Comparison of ENCODE assay signal across 7 cellular contexts in genomic region chr21:5220468-5220867, GRCh38.
DNase-seq lines count a peak whose midpoint lies in the region; ATAC-seq, FAIRE-seq and TF ChIP-seq lines count a peak whose summit lies in the region.
"Not testable (repeated sequence)": the region's sequence is repeated elsewhere in the genome, so short reads cannot be mapped to it uniquely, and the experiment has no call there.

No MANE protein-coding gene starts in this region.

- not testable (repeated sequence) for FAIRE-seq in HepG2 (lab: Jason Lieb, UNC)

- H3K9ac ChIP-seq in SU-DHL-6 (ENCODE audit: low read length); HepG2 (ENCODE audit: insufficient read depth, low read depth, low read length): not testable (repeated sequence)

- not testable (repeated sequence) for H3K4me2 ChIP-seq in OCI-LY7 (ENCODE audit: low read length); SU-DHL-6 (ENCODE audit: low read depth, low read length, poor library complexity, severe bottlenecking); HepG2 (ENCODE audit: low read depth, low read length)

- not testable (repeated sequence) for H3K4me3 Mint-ChIP-seq in HFFc6; MCF 10A (ENCODE audit: unreplicated experiment)

- H3K79me2 ChIP-seq in OCI-LY7 (ENCODE audit: insufficient read depth, low read depth, low read length); SU-DHL-6 (ENCODE audit: insufficient read depth, low read length); HepG2 (ENCODE audit: insufficient read depth, low read length): not testable (repeated sequence)

- not testable (repeated sequence) for H3K27me3 Mint-ChIP-seq in HFFc6 (ENCODE audit: insufficient read depth); MCF 10A (ENCODE audit: insufficient read depth, unreplicated experiment)

- BruUV-seq in OCI-LY7 (replicated peaks; lab: Mats Ljungman, UMichigan); MCF 10A (replicated peaks; lab: Mats Ljungman, UMichigan); HepG2 (replicated peaks; lab: Mats Ljungman, UMichigan): not testable (repeated sequence)

- H3K36me3 ChIP-seq in OCI-LY7 (ENCODE audit: insufficient read depth, low read length); SU-DHL-6 (ENCODE audit: low read length); HepG2 (replicated peaks in 1 of 2; ENCODE audit: control insufficient read depth in 1 of 2, insufficient read depth in 2 of 2, low read length in 2 of 2): not testable (repeated sequence)

- POLR2A ChIA-PET in OCI-LY7 (lab: Charles Lee); MCF 10A (lab: Yijun Ruan, JAX); HepG2 (lab: Yijun Ruan, JAX): not testable (repeated sequence)

- in situ Hi-C loops in Caki2 (cut with HindIII; ENCODE audit: low pct_unique_long_range_greater_than_20kb, low sequenced_read_pairs); HepG2 (cut with HindIII; ENCODE audit: extremely low pct_ligation_motif_present, low pct_unique_long_range_greater_than_20kb): not testable (repeated sequence)

- not testable (repeated sequence) for H3K9me2 ChIP-seq in OCI-LY7 (ENCODE audit: insufficient read depth, low read length); SU-DHL-6 (replicated peaks; ENCODE audit: insufficient read depth, low read length)

- TF ChIP-seq CTCF in HFFc6 (IDR thresholded peaks at IDR 0.05) (peak; percentile 56), LNCaP clone FGC (IDR thresholded peaks at IDR 0.05; ENCODE audit: control insufficient read depth, extremely low read depth, insufficient read depth) (peak; percentile 87), OCI-LY7 (conservative IDR thresholded peaks at IDR 0.05; ENCODE audit: low read length) (peak; percentile 38), SU-DHL-6 (IDR thresholded peaks at IDR 0.05; ENCODE audit: insufficient read depth, low read length, poor library complexity, severe bottlenecking) (peak; percentile 76), MCF 10A (IDR thresholded peaks at IDR 0.05; ENCODE audit: unreplicated experiment) (peak; percentile 18)
- not testable (repeated sequence) for TF ChIP-seq CTCF in HepG2 (CRISPR knock-in tag; IDR thresholded peaks at IDR 0.05)

- WGBS in HepG2 (ENCODE audit: low lambda C conversion rate) = 9% methylated on average over 6 of the region's 6 CpGs

- not testable (repeated sequence) for ATAC-seq in HepG2

- intact Hi-C loops in OCI-LY7 (cut with micrococcal nuclease; ENCODE audit: unreplicated experiment); MCF 10A (cut with micrococcal nuclease); HepG2 (cut with micrococcal nuclease; ENCODE audit: unreplicated experiment): not testable (repeated sequence)

- H3K27ac Mint-ChIP-seq in HFFc6; MCF 10A (ENCODE audit: low read depth, unreplicated experiment): not testable (repeated sequence)

- not testable (repeated sequence) for H3K27me3 ChIP-seq in SU-DHL-6 (ENCODE audit: low read length); HepG2 (ENCODE audit: control insufficient read depth in 1 of 2, insufficient read depth in 2 of 2, low read length in 2 of 2)

- not testable (repeated sequence) for TF ChIP-seq POLR2A in HepG2 (IDR thresholded peaks at IDR 0.05; ENCODE audit: insufficient read depth in 1 of 2, low read depth in 2 of 2, low read length in 2 of 2)

- H4K20me1 ChIP-seq in OCI-LY7 (ENCODE audit: insufficient read depth, low read length); SU-DHL-6 (ENCODE audit: low read depth, low read length); HepG2 (ENCODE audit: insufficient read depth, low read length): not testable (repeated sequence)

- H3K9me3 ChIP-seq in OCI-LY7 (ENCODE audit: low read length) (peaks cover 37% of the 10 kb centered on the region; the same call in 1 of the 2 replicates), HepG2 (ENCODE audit: low read length) (peaks cover 87% of the 10 kb centered on the region)
- H3K9me3 ChIP-seq in SU-DHL-6 (ENCODE audit: insufficient read depth, low read length) = not testable (repeated sequence)

- not testable (repeated sequence) for H3K4me3 ChIP-seq in LNCaP clone FGC (ENCODE audit: low read depth, low read length); OCI-LY7 (ENCODE audit: low read depth, low read length, poor library complexity, severe bottlenecking); SU-DHL-6 (ENCODE audit: insufficient read depth, low read length, poor library complexity, severe bottlenecking); HepG2 (replicated peaks in 1 of 3; ENCODE audit: insufficient read depth in 1 of 3, low read depth in 2 of 3, low read length in 3 of 3)

- H3K4me1 Mint-ChIP-seq in HFFc6 (ENCODE audit: low read depth); MCF 10A (ENCODE audit: insufficient read depth, unreplicated experiment): not testable (repeated sequence)

- TF ChIP-seq EP300 in HepG2 (IDR thresholded peaks at IDR 0.05; ENCODE audit: low read depth in 2 of 2, low read length in 2 of 2); HepG2 (CRISPR knock-in tag; IDR thresholded peaks at IDR 0.05; ENCODE audit: borderline replicate concordance): not testable (repeated sequence)

- not testable (repeated sequence) for TF ChIP-seq RAD21 in HepG2 (CRISPR knock-in tag; IDR thresholded peaks at IDR 0.05)

- H3K4me1 ChIP-seq in OCI-LY7 (ENCODE audit: insufficient read depth, low read length, poor library complexity, severe bottlenecking); HepG2 (ENCODE audit: insufficient read depth, low read length): not testable (repeated sequence)

- H3K36me3 Mint-ChIP-seq in HFFc6 (ENCODE audit: low read depth) = peaks cover 20% of the 10 kb centered on the region; the same call in 1 of the 2 replicates
- H3K36me3 Mint-ChIP-seq in MCF 10A (ENCODE audit: insufficient read depth, unreplicated experiment) = not testable (repeated sequence)

- CTCF ChIA-PET in OCI-LY7 (lab: Charles Lee; ENCODE audit: unreplicated experiment); HepG2 (lab: Yijun Ruan, JAX; ENCODE audit: low intra/inter-chr PET ratio, low total read pairs): not testable (repeated sequence)
- CTCF ChIA-PET in MCF 10A (lab: Yijun Ruan, JAX) = interaction anchor here (1.1 kb wide), 1 partner anchor 10 kb away, joined by 3 read pairs; no protein-coding TSS in a partner anchor

- peaks cover 76% of the 10 kb centered on the region for H3K9me3 Mint-ChIP-seq in HFFc6
- H3K9me3 Mint-ChIP-seq in MCF 10A (ENCODE audit: unreplicated experiment) = peaks cover 45% of the 10 kb centered on the region

- not testable (repeated sequence) for H3F3A ChIP-seq in SU-DHL-6 (ENCODE audit: insufficient read depth)

- peak; percentile 25 for DNase-seq in Caki2 (ENCODE audit: low read depth)
- not testable (repeated sequence) for DNase-seq in HFFc6; OCI-LY7 (ENCODE audit: low spot score); MCF 10A (ENCODE audit: unreplicated experiment); HepG2 (ENCODE audit: low spot score)
- DNase-seq in LNCaP clone FGC (ENCODE audit: low read depth) = peak; percentile 27

- not testable (repeated sequence) for H2AFZ ChIP-seq in OCI-LY7 (ENCODE audit: low read length); SU-DHL-6 (ENCODE audit: low read depth, low read length, severe bottlenecking); HepG2 (ENCODE audit: low read length)

- H3K27ac ChIP-seq in OCI-LY7 (ENCODE audit: low read depth, low read length, poor library complexity, severe bottlenecking); SU-DHL-6 (ENCODE audit: low read depth, low read length); HepG2 (ENCODE audit: extremely low read length, insufficient read depth, low read length): not testable (repeated sequence)

TF ChIP-seq in HepG2, 621 proteins besides CTCF, POLR2A, EP300 and RAD21:
- TF ChIP-seq SMC3 (IDR thresholded peaks at IDR 0.05; ENCODE audit: low read length) (peak; percentile 44; the same call in 1 of the 2 replicates), STAG1 (CRISPR knock-in tag; IDR thresholded peaks at IDR 0.05) (peak; percentile 48; the same call in 1 of the 2 replicates)
TF ChIP-seq in HepG2: peak in this region for 2; not testable (repeated sequence) for 619.
